In genomic region chr9:34492051-34492450, GRCh38 we compare ENCODE assay signal across 23 cellular contexts. TPM values are rescaled to one million over a fixed set of nuclear protein-coding genes. Genes with fewer than 3 reads are reported as not detected.
DNase-seq lines count a peak whose midpoint lies in the region; ATAC-seq and TF ChIP-seq lines count a peak whose summit lies in the region.
"Had no signal": no experiment of that assay in that cellular context is flagged by ENCODE, and none has a peak within 500 bp of the region (broad histone marks: within the 10 kb centered on the region; RNA-seq: fewer than 3 reads in every experiment).

No MANE protein-coding gene starts in this region.

- H3K9me3 ChIP-seq in RWPE2 (ENCODE audit: severe bottlenecking), result no peaks in the 10 kb centered on the region
- no peaks in the 10 kb centered on the region for H3K9me3 ChIP-seq in neural cell (ENCODE audit: low read length)
- H3K9me3 ChIP-seq: prostate gland had no signal

- H3K36me3 ChIP-seq in KMS-11 (ENCODE audit: insufficient read depth), result no peaks in the 10 kb centered on the region
- H3K36me3 ChIP-seq in RWPE2 (ENCODE audit: low read depth), result no peaks in the 10 kb centered on the region
- no peaks in the 10 kb centered on the region for H3K36me3 ChIP-seq in neural cell (ENCODE audit: insufficient read depth, low read length)
- H3K36me3 ChIP-seq: neural progenitor cell, prostate gland had no signal

- H3K9ac ChIP-seq in KMS-11 (no peak overlapping the region), neural cell (ENCODE audit: low read length) (no peak overlapping the region)
- H3K9ac ChIP-seq: neural progenitor cell had no signal

- no peaks in the 10 kb centered on the region for H3F3A ChIP-seq in neural cell (ENCODE audit: insufficient read depth, low read length, poor library complexity, severe bottlenecking)

- TF ChIP-seq CTCF in KMS-11 (conservative IDR thresholded peaks at IDR 0.05; ENCODE audit: low read depth, low read length), result peak; percentile 23
- TF ChIP-seq CTCF in RWPE2 (IDR thresholded peaks at IDR 0.05; ENCODE audit: poor library complexity, severe bottlenecking), result no peak
- peak; percentile 45 for TF ChIP-seq CTCF in neural cell (IDR thresholded peaks at IDR 0.05; ENCODE audit: poor library complexity, severe bottlenecking)

- H3K27me3 ChIP-seq in KMS-11 (ENCODE audit: insufficient read depth, low read depth) (no peaks in the 10 kb centered on the region), RWPE2 (ENCODE audit: insufficient read depth, poor library complexity, severe bottlenecking) (no peaks in the 10 kb centered on the region), neural cell (ENCODE audit: insufficient read depth, low read depth, low read length) (no peaks in the 10 kb centered on the region)

- H3K4me2 ChIP-seq in KMS-11 (no peak overlapping the region), neural cell (ENCODE audit: low read length) (no peak overlapping the region)
- H3K4me2 ChIP-seq: neural progenitor cell, smooth muscle cell had no signal

- H4K20me1 ChIP-seq in KMS-11 (ENCODE audit: insufficient read depth) (no peaks in the 10 kb centered on the region), neural cell (ENCODE audit: insufficient read depth) (no peaks in the 10 kb centered on the region)

- no peak for TF ChIP-seq EP300 in neural cell (conservative IDR thresholded peaks at IDR 0.05; ENCODE audit: poor library complexity, severe bottlenecking)

- H3K79me2 ChIP-seq in KMS-11 (ENCODE audit: insufficient read depth, low read depth) (no peaks in the 10 kb centered on the region), neural cell (replicated peaks; ENCODE audit: insufficient read depth, low read length) (no peaks in the 10 kb centered on the region)

- DNase-seq in NCI-H82 (lab: John Stamatoyannopoulos, UW) (peak; percentile 53), NCI-H82 treated with DMSO at 0.1 percent for 48 hours (lab: John Stamatoyannopoulos, UW; ENCODE audit: unreplicated experiment) (no peak), RWPE2 (ENCODE audit: low spot score) (peak; percentile 5), NCI-H446 (lab: John Stamatoyannopoulos, UW) (no peak), OCI-M1 (lab: John Stamatoyannopoulos, UW) (no peak), cerebellar nuclear complex (lab: John Stamatoyannopoulos, UW) (no peak)
- DNase-seq: ACHN; activated CD4-positive, CD25-positive, alpha-beta regulatory T cell; activated CD8-positive, alpha-beta memory T cell treated with anti-CD3 and anti-CD28 coated beads for 24 hours; activated T-cell treated with anti-CD3 and anti-CD28 coated beads, Interleukin-2, amount 50 U/mL, for 72 hours; CD4-positive, CD25-positive, alpha-beta regulatory T cell; DND-41; NCI-H1694 treated with DMSO at 0.1 percent for 48 hours; NCI-H345; SIG-M5; stimulated activated CD4-positive, alpha-beta T cell treated with anti-CD3 and anti-CD28 coated beads, Interleukin-4, amount 100 ng/mL, for 24 hours; T-helper 2 cell had no signal

- H3K27ac ChIP-seq in KMS-11 (no peak overlapping the region), RWPE2 (ENCODE audit: poor library complexity, severe bottlenecking) (no peak overlapping the region), neural cell (ENCODE audit: low read length) (no peak overlapping the region)
- H3K27ac ChIP-seq: neural progenitor cell, prostate gland had no signal

- H3K4me3 ChIP-seq in KMS-11 (IDR thresholded peaks at IDR 0.05; ENCODE audit: insufficient read depth, low read depth, low read length), result no peak overlapping the region
- H3K4me3 ChIP-seq in RWPE2 (ENCODE audit: severe bottlenecking), result no peak overlapping the region
- no peak overlapping the region for H3K4me3 ChIP-seq in neural cell (ENCODE audit: low read length)
- H3K4me3 ChIP-seq: neural progenitor cell, prostate gland, smooth muscle cell had no signal

- H2AFZ ChIP-seq in KMS-11 (ENCODE audit: low read depth) (no peak overlapping the region), neural cell (ENCODE audit: low read depth, low read length) (no peak overlapping the region)
- H2AFZ ChIP-seq: neural progenitor cell had no signal

- no peaks in the 10 kb centered on the region for H3K4me1 ChIP-seq in KMS-11 (ENCODE audit: low read depth, poor library complexity, severe bottlenecking)
- no peaks in the 10 kb centered on the region for H3K4me1 ChIP-seq in RWPE2 (ENCODE audit: insufficient read depth, poor library complexity, severe bottlenecking)
- H3K4me1 ChIP-seq: neural progenitor cell, prostate gland had no signal

- no peaks in the 10 kb centered on the region for H3K9me2 ChIP-seq in neural cell (ENCODE audit: insufficient read depth, low read length)

- ATAC-seq in RWPE2 (ENCODE audit: low read depth), result no peak
- ATAC-seq: activated T-cell treated with anti-CD3 and anti-CD28 coated beads, Interleukin-2, amount 50 U/mL, for 72 hours; left lobe of liver had no signal

- peak; percentile 45 for TF ChIP-seq RAD21 in neural cell (conservative IDR thresholded peaks at IDR 0.05)

TF ChIP-seq in neural cell, 6 proteins besides CTCF, POLR2A, EP300 and RAD21:
- TF ChIP-seq MXI1 (conservative IDR thresholded peaks at IDR 0.05; ENCODE audit: poor library complexity, severe bottlenecking) (no peak), SMC3 (conservative IDR thresholded peaks at IDR 0.05; ENCODE audit: poor library complexity) (peak; percentile 47), TAF1 (IDR thresholded peaks at IDR 0.05; ENCODE audit: low read depth) (no peak), POLR2AphosphoS5 (IDR thresholded peaks at IDR 0.05) (no peak), EZH2 (IDR thresholded peaks at IDR 0.05; ENCODE audit: borderline replicate concordance, insufficient read depth, low read length, poor library complexity, severe bottlenecking) (no peak), REST (IDR thresholded peaks at IDR 0.05; ENCODE audit: borderline replicate concordance) (no peak)

RNA-seq across cellular contexts. Expression of gene ENHO, which starts 30.7 kb away (rescaled TPM):
- 163 and 172 TPM in 2 replicates for polyA plus RNA-seq in neural cell
- polyA minus RNA-seq in neural cell, result 46.8 and 61.8 TPM in 2 replicates

RNA-seq across cellular contexts. Expression of gene DNAI1, which starts 33.4 kb away (rescaled TPM):
- polyA plus RNA-seq in neural cell, result 0.99 and 1.6 TPM in 2 replicates
- 1.5 and 1.7 TPM in 2 replicates for polyA minus RNA-seq in neural cell
- polyA plus RNA-seq: CD4-positive, CD25-positive, alpha-beta regulatory T cell had no signal

RNA-seq across cellular contexts. Expression of gene FAM219A, which starts 33.7 kb away (rescaled TPM):
- 51.8 and 56.6 TPM in 2 replicates for polyA plus RNA-seq in neural cell
- 39.7 and 45.8 TPM in 2 replicates for polyA minus RNA-seq in neural cell

Comparison
In these comparisons a context has a peak if more than half of its experiments do, and no peak if none do; other contexts are left out.
1. DNase-seq: peak in NCI-H82 (single experiment) and RWPE2 (single experiment); none in NCI-H82 treated with DMSO at 0.1 percent for 48 hours (single experiment), NCI-H446 (0 of 2), OCI-M1 (single experiment) and cerebellar nuclear complex (0 of 2).